ENCODE assay signal across 1 cellular context in genomic region chr19:44847144-44848035, GRCh38.
A peak's percentile ranks its signal among the peaks of the same experiment; 100 is the strongest.
TF ChIP-seq lines count a peak whose summit lies in the region.

No MANE protein-coding gene starts in this region.

TF ChIP-seq in HEK293, 187 proteins besides CTCF, POLR2A, EP300 and RAD21 (continued from another document):
- TF ChIP-seq ZBTB11 (tag by site-specific recombination; conservative IDR thresholded peaks at IDR 0.05; ENCODE audit: low read depth): peak; percentile 53
- TF ChIP-seq ZNF24 (tag by site-specific recombination; IDR thresholded peaks at IDR 0.05): 0 out of 2 replicates have a peak, but pooled peaks have one; percentile 12
- no peak for TF ChIP-seq ZNF654 (tag by site-specific recombination; IDR thresholded peaks at IDR 0.05; ENCODE audit: low read depth)
- TF ChIP-seq PRDM1 (tag by site-specific recombination; IDR thresholded peaks at IDR 0.05): 0 out of 2 replicates have a peak, but pooled peaks have one; percentile 21
- peak; percentile 92 for TF ChIP-seq ZNF398 (tag by site-specific recombination; IDR thresholded peaks at IDR 0.05)
- TF ChIP-seq KLF1 (tag by site-specific recombination; IDR thresholded peaks at IDR 0.05): peak; percentile 74
- TF ChIP-seq, protein P1, sequence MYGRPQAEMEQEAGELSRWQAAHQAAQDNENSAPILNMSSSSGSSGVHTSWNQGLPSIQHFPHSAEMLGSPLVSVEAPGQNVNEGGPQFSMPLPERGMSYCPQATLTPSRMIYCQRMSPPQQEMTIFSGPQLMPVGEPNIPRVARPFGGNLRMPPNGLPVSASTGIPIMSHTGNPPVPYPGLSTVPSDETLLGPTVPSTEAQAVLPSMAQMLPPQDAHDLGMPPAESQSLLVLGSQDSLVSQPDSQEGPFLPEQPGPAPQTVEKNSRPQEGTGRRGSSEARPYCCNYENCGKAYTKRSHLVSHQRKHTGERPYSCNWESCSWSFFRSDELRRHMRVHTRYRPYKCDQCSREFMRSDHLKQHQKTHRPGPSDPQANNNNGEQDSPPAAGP (tag by site-specific recombination; IDR thresholded peaks at IDR 0.05): 0 out of 2 replicates have a peak, but pooled peaks have one; percentile 46
